In genomic region chr13:36445278-36445677, GRCh38 we compare ENCODE assay signal across 20 cellular contexts. TPM values are rescaled to one million over a fixed set of nuclear protein-coding genes. Genes with fewer than 3 reads are reported as not detected.
"Had no signal": no experiment of that assay in that cellular context is flagged by ENCODE, and none has a peak within 500 bp of the region (broad histone marks: within the 10 kb centered on the region; RNA-seq: fewer than 3 reads in every experiment).

No MANE protein-coding gene starts in this region.

- H3K4me3 ChIP-seq: adrenal gland, esophagus squamous epithelium, psoas muscle, tibial artery had no signal

- H3K27ac ChIP-seq: adrenal gland, esophagus squamous epithelium, psoas muscle, tibial artery, VCaP had no signal

- H3K36me3 ChIP-seq: adrenal gland, esophagus squamous epithelium, tibial artery had no signal

- DNase-seq: activated CD4-positive, alpha-beta T cell treated with anti-CD3 and anti-CD28 coated beads for 1 hour; activated gamma-delta T cell; activated T-cell treated with anti-CD3 and anti-CD28 coated beads, Interleukin-2, amount 50 U/mL, for 72 hours; adrenal gland; cerebellar nuclear complex; cortex of kidney; esophagus squamous epithelium; left ventricle myocardium superior; psoas muscle; right cardiac atrium; stimulated activated CD4-positive, alpha-beta T cell treated with anti-CD3 and anti-CD28 coated beads, Interleukin-2, amount 100 ng/mL, for 24 hours; stimulated activated naive CD4-positive, alpha-beta T cell treated with Interleukin-2 at 50 U/mL for 16 hours; substantia nigra; T-helper 9 cell; tibial artery had no signal

- ATAC-seq: activated naive CD4-positive, alpha-beta T cell treated with anti-CD3 and anti-CD28 coated beads, Interleukin-2, amount 50 U/mL, for 72 hours; activated T-cell treated with anti-CD3 and anti-CD28 coated beads, Interleukin-2, amount 50 U/mL, for 72 hours; left ventricle myocardium superior; psoas muscle; right cardiac atrium had no signal

- H3K27me3 ChIP-seq: adrenal gland, tibial artery had no signal

- H3K4me1 ChIP-seq: adrenal gland, esophagus squamous epithelium, psoas muscle, tibial artery had no signal

- H3K9me3 ChIP-seq: adrenal gland, esophagus squamous epithelium, psoas muscle, tibial artery had no signal

RNA-seq across cellular contexts. Expression of gene CCNA1, which starts 13.0 kb away (rescaled TPM):
- total RNA-seq: left ventricle myocardium superior, mononuclear cell, osteoblast, right cardiac atrium, urinary bladder had no signal
